In the genomic region with DNA sequence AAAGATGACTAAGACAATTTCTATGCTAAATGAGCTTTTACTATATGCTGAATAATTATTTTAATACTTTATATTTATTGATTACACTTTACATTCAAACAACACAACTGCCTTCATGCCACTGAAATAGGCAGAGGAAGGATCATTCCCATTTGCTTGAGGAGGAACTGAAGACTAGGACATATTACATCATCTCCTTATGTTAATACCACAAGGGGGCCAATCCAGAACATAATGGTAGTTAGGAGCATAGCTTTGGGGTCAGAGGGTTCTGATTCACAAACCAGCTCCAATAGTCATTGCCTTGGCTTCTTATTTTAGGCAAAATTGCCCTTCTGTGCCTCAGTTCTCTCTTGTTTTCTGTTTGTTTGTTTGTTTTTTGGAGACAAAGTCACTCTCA, we compare ENCODE assay signal across 1 cellular context.
TF ChIP-seq lines count a peak whose summit lies in the region.

No MANE protein-coding gene starts in this region.

TF ChIP-seq in SK-N-SH, 30 proteins besides CTCF, POLR2A, EP300 and RAD21 (continued from another document):
- no peak for TF ChIP-seq REST (IDR thresholded peaks at IDR 0.05; ENCODE audit: low read depth, low read length)
